ENCODE assay signal across 20 cellular contexts in the genomic region with DNA sequence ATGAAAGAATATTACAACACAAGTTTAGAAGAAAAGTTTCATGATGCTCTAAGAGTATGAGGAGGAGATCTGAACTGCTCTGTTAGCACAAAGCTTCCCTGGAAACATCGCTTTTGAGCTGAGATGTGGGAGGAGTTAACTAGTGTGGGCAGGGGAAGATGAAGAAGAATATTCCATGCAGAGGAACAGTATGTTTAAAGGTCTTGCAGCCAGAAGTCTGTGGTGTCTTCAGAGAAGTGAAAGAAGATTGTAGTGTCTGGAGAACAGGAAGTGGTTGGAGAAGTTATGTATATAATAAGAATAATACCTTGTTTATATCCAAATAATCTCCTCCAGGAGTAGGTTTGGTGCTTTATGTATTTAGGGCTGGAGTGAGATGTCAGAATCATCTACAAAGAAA.
"Had no signal": no experiment of that assay in that cellular context is flagged by ENCODE, and none has a peak within 500 bp of the region (broad histone marks: within the 10 kb centered on the region; RNA-seq: fewer than 3 reads in every experiment).

No MANE protein-coding gene starts in this region.

- H3K4me1 ChIP-seq: psoas muscle had no signal

- H3K27ac Mint-ChIP-seq: activated T-helper 2 cell treated with anti-CD3 and anti-CD28 coated beads, Interferon-gamma antibody, Interleukin-2, Interleukin-4, amounts not matched to agents 10 μg/mL and 5 μg/mL and 100 μg/mL, durations not matched to agents 14 hours and 24 hours and 36 hours; brain; endodermal cell; nephron had no signal

- H3K36me3 Mint-ChIP-seq: brain had no signal

- H3K27me3 ChIP-seq: sigmoid colon, stomach had no signal

- H3K4me3 Mint-ChIP-seq: brain, endodermal cell, nephron had no signal

- DNase-seq: activated CD4-positive, alpha-beta T cell treated with anti-CD3 and anti-CD28 coated beads for 4 hours; activated naive CD4-positive, alpha-beta T cell treated with anti-CD3 and anti-CD28 coated beads, Interleukin-2, amount 50 U/mL, for 16 hours; activated T-cell treated with anti-CD3 and anti-CD28 coated beads for 4 hours; amygdala; dermis blood vessel endothelial cell; endodermal cell; erythroblast; hypothalamus; left cardiac atrium; occipital lobe; psoas muscle; sigmoid colon; stimulated activated CD4-positive, alpha-beta T cell treated with anti-CD3 and anti-CD28 coated beads, Interleukin-4, amount 100 ng/mL, for 1 hour; stimulated activated CD8-positive, alpha-beta memory T cell treated with anti-CD3 and anti-CD28 coated beads, Interleukin-4, amount 100 ng/mL, for 48 hours; stomach had no signal

- ATAC-seq: left cardiac atrium, psoas muscle had no signal

- H3K9me3 Mint-ChIP-seq: activated T-helper 2 cell treated with anti-CD3 and anti-CD28 coated beads, Interferon-gamma antibody, Interleukin-2, Interleukin-4, amounts not matched to agents 10 μg/mL and 5 μg/mL and 100 μg/mL, durations not matched to agents 14 hours and 24 hours and 36 hours; brain; endodermal cell had no signal

- H3K4me3 ChIP-seq: lung, psoas muscle, sigmoid colon, stomach, thoracic aorta had no signal

- H3K27me3 Mint-ChIP-seq: brain had no signal

- H3K36me3 ChIP-seq: sigmoid colon, stomach, thoracic aorta had no signal

- H3K9me3 ChIP-seq: psoas muscle, sigmoid colon, stomach, thoracic aorta had no signal

- H3K27ac ChIP-seq: psoas muscle, sigmoid colon, stomach, thoracic aorta had no signal

- H3K4me1 Mint-ChIP-seq: brain, endodermal cell, nephron had no signal
